Comparison of ENCODE assay signal across 20 cellular contexts in the genomic region with DNA sequence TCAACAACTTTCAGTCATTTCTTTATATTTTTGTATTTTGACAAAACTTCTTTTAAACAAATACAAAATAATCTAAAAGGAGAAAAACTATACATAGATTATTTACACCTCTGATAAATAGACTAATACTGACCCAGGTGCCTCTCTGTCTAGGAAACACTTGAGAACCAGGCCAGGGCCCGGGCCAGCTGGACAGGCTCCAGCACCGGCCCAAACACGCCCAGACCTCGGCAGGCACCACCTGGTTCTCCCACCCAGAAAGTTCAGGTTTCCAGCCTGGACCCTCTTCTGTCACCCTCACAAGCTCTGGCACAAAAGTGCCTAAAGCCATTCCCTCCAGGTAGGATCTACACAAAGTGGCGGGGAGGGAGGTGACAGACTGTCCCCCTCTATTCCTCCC.
A peak's percentile ranks its signal among the peaks of the same experiment; 100 is the strongest.
DNase-seq lines count a peak whose midpoint lies in the region; ATAC-seq and TF ChIP-seq lines count a peak whose summit lies in the region.
"Had no signal": no experiment of that assay in that cellular context is flagged by ENCODE, and none has a peak within 500 bp of the region (broad histone marks: within the 10 kb centered on the region; RNA-seq: fewer than 3 reads in every experiment).

No MANE protein-coding gene starts in this region.

- ATAC-seq in central memory CD8-positive, alpha-beta T cell (replicated peaks; ENCODE audit: extremely low read depth, poor library complexity, severe bottlenecking), result no peak
- ATAC-seq: activated CD4-positive, CD25-positive, alpha-beta regulatory T cell treated with anti-CD3 and anti-CD28 coated beads, Interleukin-2, amount 50 U/mL, for 24 hours had no signal

- peak overlapping the region; percentile 6 for H3K4me3 Mint-ChIP-seq in central memory CD8-positive, alpha-beta T cell
- H3K4me3 Mint-ChIP-seq in osteocyte (ENCODE audit: unreplicated experiment), result no peak overlapping the region
- H3K4me3 Mint-ChIP-seq: activated naive CD4-positive, alpha-beta T cell treated with anti-CD3 and anti-CD28 coated beads, Interleukin-2, amount 50 U/mL, for 24 hours; activated T-cell treated with anti-CD3 and anti-CD28 coated beads, Interleukin-2, amount 50 U/mL, for 24 hours; type B pancreatic cell had no signal

- H3K27me3 Mint-ChIP-seq in central memory CD8-positive, alpha-beta T cell, result no peaks in the 10 kb centered on the region
- no peaks in the 10 kb centered on the region for H3K27me3 Mint-ChIP-seq in osteocyte (ENCODE audit: unreplicated experiment)
- H3K27me3 Mint-ChIP-seq: activated naive CD4-positive, alpha-beta T cell treated with anti-CD3 and anti-CD28 coated beads, Interleukin-2, amount 50 U/mL, for 24 hours; activated T-cell treated with anti-CD3 and anti-CD28 coated beads, Interleukin-2, amount 50 U/mL, for 24 hours; CD4-positive, alpha-beta memory T cell; type B pancreatic cell had no signal

- H3K36me3 Mint-ChIP-seq in central memory CD8-positive, alpha-beta T cell (ENCODE audit: insufficient read depth), result peaks cover 84% of the 10 kb centered on the region
- H3K36me3 Mint-ChIP-seq in osteocyte (ENCODE audit: unreplicated experiment), result peaks cover 59% of the 10 kb centered on the region

- peaks cover 23% of the 10 kb centered on the region for H3K4me1 Mint-ChIP-seq in central memory CD8-positive, alpha-beta T cell
- peaks cover 55% of the 10 kb centered on the region for H3K4me1 Mint-ChIP-seq in osteocyte (ENCODE audit: unreplicated experiment)

- DNase-seq in DMS79 (lab: John Stamatoyannopoulos, UW) (peak; percentile 43), DMS79 treated with DMSO at 0.1 percent for 48 hours (lab: John Stamatoyannopoulos, UW) (no peak), DMS 273 treated with DMSO at 0.1 percent for 48 hours (lab: John Stamatoyannopoulos, UW) (peak; percentile 21), osteocyte (ENCODE audit: extremely low spot score, unreplicated experiment) (no peak), SKM-1 treated with dmso at 0.1 percent for 144 hours (lab: John Stamatoyannopoulos, UW; ENCODE audit: unreplicated experiment) (no peak), activated gamma-delta T cell (lab: John Stamatoyannopoulos, UW) (no peak)
- DNase-seq in central memory CD8-positive, alpha-beta T cell (ENCODE audit: low spot score in 2 of 2), result no peak
- DNase-seq in stimulated activated CD4-positive, alpha-beta T cell treated with anti-CD3 and anti-CD28 coated beads, Interleukin-4, amount 100 ng/mL, for 24 hours, result no peak
- DNase-seq: cerebellar nuclear complex; NCI-H1436; NK-92 treated with Interleukin-12 subunit alpha and Interleukin-12 subunit beta, amount 100 ng/mL, for 24 hours; PC-9; right cardiac atrium; SHP77 treated with DMSO at 0.1 percent for 48 hours; stomach had no signal

- TF ChIP-seq CTCF in osteocyte (IDR thresholded peaks at IDR 0.05), result no peak

- H3K9me3 Mint-ChIP-seq in central memory CD8-positive, alpha-beta T cell, result no peaks in the 10 kb centered on the region
- no peaks in the 10 kb centered on the region for H3K9me3 Mint-ChIP-seq in osteocyte (ENCODE audit: unreplicated experiment)
- H3K9me3 Mint-ChIP-seq: activated naive CD4-positive, alpha-beta T cell treated with anti-CD3 and anti-CD28 coated beads, Interleukin-2, amount 50 U/mL, for 24 hours; activated T-cell treated with anti-CD3 and anti-CD28 coated beads, Interleukin-2, amount 50 U/mL, for 24 hours; type B pancreatic cell had no signal

- H3K27ac Mint-ChIP-seq in central memory CD8-positive, alpha-beta T cell (ENCODE audit: low read depth), result peak overlapping the region; percentile 40
- peak overlapping the region; percentile 81 for H3K27ac Mint-ChIP-seq in osteocyte (ENCODE audit: unreplicated experiment)
- H3K27ac Mint-ChIP-seq: activated naive CD4-positive, alpha-beta T cell treated with anti-CD3 and anti-CD28 coated beads, Interleukin-2, amount 50 U/mL, for 24 hours; type B pancreatic cell had no signal

Comparison
In these comparisons a context has a peak if more than half of its experiments do, and no peak if none do; other contexts are left out.
1. DNase-seq: peak in DMS79 (single experiment) and DMS 273 treated with DMSO at 0.1 percent for 48 hours (single experiment); none in DMS79 treated with DMSO at 0.1 percent for 48 hours (single experiment), central memory CD8-positive, alpha-beta T cell (0 of 2), osteocyte (single experiment), SKM-1 treated with dmso at 0.1 percent for 144 hours (single experiment), activated gamma-delta T cell (single experiment) and stimulated activated CD4-positive, alpha-beta T cell treated with anti-CD3 and anti-CD28 coated beads, Interleukin-4, amount 100 ng/mL, for 24 hours (single experiment).